Comparison of ENCODE assay signal across 26 cellular contexts in the genomic region with DNA sequence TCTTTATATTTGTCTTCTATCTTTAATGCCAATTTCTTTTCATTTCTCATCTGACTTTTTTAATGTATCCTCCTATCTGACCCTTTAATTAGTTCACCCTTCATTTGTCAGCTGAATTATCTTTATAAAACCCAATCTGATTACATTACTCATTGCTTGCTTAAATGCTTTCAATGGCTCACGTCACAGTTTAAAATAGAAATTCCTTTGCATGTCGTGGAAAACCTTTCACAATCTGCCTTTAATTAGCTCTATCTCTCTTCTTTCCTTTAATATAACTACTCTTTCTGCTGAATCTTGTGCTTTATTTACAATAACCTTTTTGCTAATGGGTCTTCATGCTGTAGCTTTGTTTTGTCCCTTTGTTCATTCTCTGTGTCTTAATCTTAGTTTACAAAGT.
DNase-seq lines count a peak whose midpoint lies in the region; ATAC-seq and TF ChIP-seq lines count a peak whose summit lies in the region.
"Had no signal": no experiment of that assay in that cellular context is flagged by ENCODE, and none has a peak within 500 bp of the region (broad histone marks: within the 10 kb centered on the region; RNA-seq: fewer than 3 reads in every experiment).

No MANE protein-coding gene starts in this region.

- no peaks in the 10 kb centered on the region for H3K27me3 ChIP-seq in thyroid gland
- H3K27me3 ChIP-seq: ascending aorta, gastroesophageal sphincter, sigmoid colon, testis had no signal

- H3K27me3 Mint-ChIP-seq in HFFc6 (ENCODE audit: insufficient read depth) = no peaks in the 10 kb centered on the region
- H3K27me3 Mint-ChIP-seq: activated naive CD4-positive, alpha-beta T cell treated with anti-CD3 and anti-CD28 coated beads, Interleukin-2, amount 10 ng/mL, durations not matched to agents 7 days and 5 days; CD8-positive, alpha-beta memory T cell; naive thymus-derived CD4-positive, alpha-beta T cell; stimulated activated memory B cell treated with anti-CD40 and anti-IgM and Interleukin-4, amounts not matched to agents 10 μg/mL and 1 μg/mL and 100 μg/mL, for 72 hours had no signal

- H3K27ac ChIP-seq in thyroid gland = no peak overlapping the region
- H3K27ac ChIP-seq: ascending aorta, gastroesophageal sphincter, HL-60, parathyroid adenoma, RWPE1, sigmoid colon, testis had no signal

- TF ChIP-seq CTCF in AG09319 (IDR thresholded peaks at IDR 0.05; ENCODE audit: low read depth, low read length) (no peak), HFFc6 (IDR thresholded peaks at IDR 0.05) (no peak), cardiac fibroblast (IDR thresholded peaks at IDR 0.05; ENCODE audit: low read depth, low read length) (no peak), thyroid gland (IDR thresholded peaks at IDR 0.05) (no peak)

- no peaks in the 10 kb centered on the region for H3K9me3 ChIP-seq in thyroid gland
- H3K9me3 ChIP-seq: ascending aorta, gastroesophageal sphincter, sigmoid colon, testis had no signal

- no peak for ATAC-seq in GM18517 (IDR thresholded peaks at IDR 0.05; ENCODE audit: unreplicated experiment)
- ATAC-seq in HG03565 (IDR thresholded peaks at IDR 0.05; ENCODE audit: unreplicated experiment) = no peak
- ATAC-seq: activated CD4-positive, CD25-positive, alpha-beta regulatory T cell treated with anti-CD3 and anti-CD28 coated beads, Interleukin-2, amount 50 U/mL, for 24 hours; activated T-cell treated with anti-CD3 and anti-CD28 coated beads, Interleukin-2, amount 50 U/mL, for 4 hours; gastroesophageal sphincter; naive thymus-derived CD4-positive, alpha-beta T cell; stimulated activated memory B cell treated with anti-CD40 and anti-IgM and Interleukin-4, amounts not matched to agents 10 μg/mL and 1 μg/mL and 100 μg/mL, for 72 hours had no signal

- peak overlapping the region; percentile 86 for H3K27ac Mint-ChIP-seq in HFFc6
- H3K27ac Mint-ChIP-seq: activated naive CD4-positive, alpha-beta T cell treated with anti-CD3 and anti-CD28 coated beads, Interleukin-2, amount 10 ng/mL, durations not matched to agents 7 days and 5 days; CD8-positive, alpha-beta memory T cell; naive thymus-derived CD4-positive, alpha-beta T cell; stimulated activated memory B cell treated with anti-CD40 and anti-IgM and Interleukin-4, amounts not matched to agents 10 μg/mL and 1 μg/mL and 100 μg/mL, for 72 hours had no signal

- no peaks in the 10 kb centered on the region for H3K9me3 Mint-ChIP-seq in HFFc6
- H3K9me3 Mint-ChIP-seq: activated naive CD4-positive, alpha-beta T cell treated with anti-CD3 and anti-CD28 coated beads, Interleukin-2, amount 10 ng/mL, durations not matched to agents 7 days and 5 days; activated T-cell treated with anti-CD3 and anti-CD28 coated beads, Interleukin-2, amount 50 U/mL, for 4 hours; CD8-positive, alpha-beta memory T cell; naive thymus-derived CD4-positive, alpha-beta T cell; stimulated activated memory B cell treated with anti-CD40 and anti-IgM and Interleukin-4, amounts not matched to agents 10 μg/mL and 1 μg/mL and 100 μg/mL, for 72 hours had no signal

- 81 to 83% methylated on average over 2 of the region's 2 CpGs for WGBS in thyroid gland, 2 donors

- H3K4me3 Mint-ChIP-seq in HFFc6 = peak overlapping the region; percentile 73
- H3K4me3 Mint-ChIP-seq: activated naive CD4-positive, alpha-beta T cell treated with anti-CD3 and anti-CD28 coated beads, Interleukin-2, amount 10 ng/mL, durations not matched to agents 7 days and 5 days; activated T-cell treated with anti-CD3 and anti-CD28 coated beads, Interleukin-2, amount 50 U/mL, for 4 hours; naive thymus-derived CD4-positive, alpha-beta T cell; stimulated activated memory B cell treated with anti-CD40 and anti-IgM and Interleukin-4, amounts not matched to agents 10 μg/mL and 1 μg/mL and 100 μg/mL, for 72 hours had no signal

- DNase-seq in AG09319 (ENCODE audit: extremely low read depth, low read depth) = peak; percentile 47
- peak; percentile 59 for DNase-seq in HFFc6
- peak; percentile 56 to 71 for DNase-seq in cardiac fibroblast (ENCODE audit: low read depth in 2 of 2)
- DNase-seq in iris pigment epithelial cell (ENCODE audit: low read depth) = peak; percentile 78
- DNase-seq in NCI-H510A treated with DMSO at 0.1 percent for 48 hours (lab: John Stamatoyannopoulos, UW) = no peak
- no peak for DNase-seq in thyroid gland
- DNase-seq: ACHN; activated CD8-positive, alpha-beta memory T cell treated with anti-CD3 and anti-CD28 coated beads for 24 hours; activated naive CD4-positive, alpha-beta T cell treated with anti-CD3 and anti-CD28 coated beads, Interleukin-2, amount 10 ng/mL, durations not matched to agents 7 days and 5 days; activated T-cell treated with anti-CD3 and anti-CD28 coated beads, Interleukin-2, amount 50 U/mL, for 4 hours; CD8-positive, alpha-beta memory T cell; kidney glomerular epithelial cell; naive thymus-derived CD4-positive, alpha-beta T cell; NCI-H524 treated with DMSO at 0.1 percent for 48 hours; sigmoid colon; T1000; testis had no signal

- H3K36me3 Mint-ChIP-seq in HFFc6 (ENCODE audit: low read depth) = peaks cover 8% of the 10 kb centered on the region
- H3K36me3 Mint-ChIP-seq: activated naive CD4-positive, alpha-beta T cell treated with anti-CD3 and anti-CD28 coated beads, Interleukin-2, amount 10 ng/mL, durations not matched to agents 7 days and 5 days had no signal

- intact Hi-C loops in thyroid gland (cut with DNase I) = no loop called here

- H3K36me3 ChIP-seq in thyroid gland = peaks cover 0 to 6% of the 10 kb centered on the region in 2 donors
- H3K36me3 ChIP-seq: sigmoid colon had no signal

- H3K4me1 ChIP-seq in thyroid gland = no peaks in the 10 kb centered on the region
- H3K4me1 ChIP-seq: ascending aorta, gastroesophageal sphincter, parathyroid adenoma, sigmoid colon, testis had no signal

- TF ChIP-seq POLR2A in thyroid gland (IDR thresholded peaks at IDR 0.05) = no peak

- H3K4me1 Mint-ChIP-seq in HFFc6 (ENCODE audit: low read depth) = peaks cover 34% of the 10 kb centered on the region
- H3K4me1 Mint-ChIP-seq: activated naive CD4-positive, alpha-beta T cell treated with anti-CD3 and anti-CD28 coated beads, Interleukin-2, amount 10 ng/mL, durations not matched to agents 7 days and 5 days; CD8-positive, alpha-beta memory T cell; naive thymus-derived CD4-positive, alpha-beta T cell; stimulated activated memory B cell treated with anti-CD40 and anti-IgM and Interleukin-4, amounts not matched to agents 10 μg/mL and 1 μg/mL and 100 μg/mL, for 72 hours had no signal

- H3K4me3 ChIP-seq in cardiac fibroblast (replicated peaks in 1 of 2; ENCODE audit: low read depth in 2 of 2, low read length in 2 of 2) = no peak overlapping the region
- no peak overlapping the region for H3K4me3 ChIP-seq in thyroid gland (replicated peaks in 1 of 3)
- H3K4me3 ChIP-seq: ascending aorta, gastroesophageal sphincter, sigmoid colon, testis had no signal

Comparison
In these comparisons a context has a peak if more than half of its experiments do, and no peak if none do; other contexts are left out.
1. DNase-seq: peak in AG09319 (single experiment), HFFc6 (single experiment), cardiac fibroblast (2 of 2) and iris pigment epithelial cell (single experiment); none in NCI-H510A treated with DMSO at 0.1 percent for 48 hours (single experiment) and thyroid gland (0 of 2).